Comparison of ENCODE assay signal across 8 cellular contexts in the genomic region with DNA sequence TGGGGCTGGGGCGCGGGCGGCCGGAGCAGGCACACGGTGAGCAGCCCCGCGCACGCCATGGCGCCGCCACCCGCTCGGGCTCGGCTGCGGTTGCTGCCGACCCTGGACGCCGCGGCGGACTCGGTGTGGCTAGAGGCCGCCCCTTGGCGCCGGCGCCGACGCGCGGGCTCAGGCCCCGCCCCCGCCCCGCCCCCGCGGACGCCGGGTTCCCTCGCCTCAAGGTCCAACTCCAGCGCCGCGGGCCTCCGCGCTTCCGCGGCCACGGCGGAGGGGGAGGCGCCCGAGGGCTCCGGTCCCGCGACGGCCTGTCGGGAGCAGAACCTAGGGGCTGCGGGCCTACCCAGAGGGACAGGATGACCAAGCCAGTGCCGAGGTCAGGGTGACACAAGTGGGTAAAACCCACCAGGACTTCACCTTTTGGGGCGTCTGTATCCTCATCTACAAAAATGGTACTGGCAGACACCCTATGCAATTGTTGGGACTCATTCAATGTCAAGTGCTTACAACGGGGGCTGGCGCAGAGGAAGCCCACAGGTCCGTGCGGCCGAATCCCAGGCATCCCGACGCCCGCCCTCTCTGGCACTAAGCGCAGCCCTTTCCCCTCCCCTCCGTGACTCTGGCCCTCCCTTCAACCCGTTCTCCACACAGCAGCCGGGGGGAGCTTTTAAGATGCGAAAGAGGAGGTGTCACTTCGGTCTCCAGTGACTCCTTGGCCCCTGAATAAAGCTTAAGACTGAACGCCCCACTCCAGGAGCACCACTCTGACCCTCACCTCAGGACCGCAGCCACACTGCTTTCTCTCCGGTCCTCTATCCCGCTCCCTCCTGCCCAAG. TPM values are rescaled to one million over a fixed set of nuclear protein-coding genes. Genes with fewer than 3 reads are reported as not detected.
DNase-seq lines count a peak whose midpoint lies in the region; ATAC-seq and TF ChIP-seq lines count a peak whose summit lies in the region.

A gene with protein sequence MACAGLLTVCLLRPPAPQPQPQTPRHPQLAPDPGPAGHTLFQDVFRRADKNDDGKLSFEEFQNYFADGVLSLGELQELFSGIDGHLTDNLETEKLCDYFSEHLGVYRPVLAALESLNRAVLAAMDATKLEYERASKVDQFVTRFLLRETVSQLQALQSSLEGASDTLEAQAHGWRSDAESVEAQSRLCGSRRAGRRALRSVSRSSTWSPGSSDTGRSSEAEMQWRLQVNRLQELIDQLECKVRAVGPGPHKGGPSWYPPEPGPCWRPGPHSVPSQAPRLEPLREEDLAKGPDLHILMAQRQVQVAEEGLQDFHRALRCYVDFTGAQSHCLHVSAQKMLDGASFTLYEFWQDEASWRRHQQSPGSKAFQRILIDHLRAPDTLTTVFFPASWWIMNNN (minus strand): TSS at position 135 of the 833 bp plus-strand sequence. CDS start 76 bp downstream, at position 59.

- H3K9me3 Mint-ChIP-seq in activated CD4-positive, alpha-beta T cell treated with anti-CD3 and anti-CD28 coated beads, Interleukin-2, amount 10 ng/mL, durations not matched to agents 24 days and 14 days, result no peaks in the 10 kb centered on the region

- TF ChIP-seq CTCF in right lobe of liver (IDR thresholded peaks at IDR 0.05), result peak in 1 of 4 donors; percentile 13

- H3K4me1 ChIP-seq in duodenal mucosa (ENCODE audit: control insufficient read depth in 1 of 2, insufficient read depth in 2 of 2, low read length in 2 of 2) (peaks cover 25 to 34% of the 10 kb centered on the region in 2 donors), right lobe of liver (peaks cover 0 to 11% (median 0%) of the 10 kb centered on the region in 4 donors)

- peak within 1 kb of the TSS; percentile 92 for H3K4me3 Mint-ChIP-seq in activated CD4-positive, alpha-beta T cell treated with anti-CD3 and anti-CD28 coated beads, Interleukin-2, amount 10 ng/mL, durations not matched to agents 24 days and 14 days

- peak within 1 kb of the TSS; percentile 80 to 96 for H3K9ac ChIP-seq in duodenal mucosa (ENCODE audit: low read depth in 1 of 2, low read length in 2 of 2)

- WGBS in right lobe of liver (ENCODE audit: insufficient coverage, low coverage, low lambda C conversion rate, missing lambda C conversion rate), result 36% methylated on average over 8 of the region's 73 CpGs

- H3K36me3 Mint-ChIP-seq in activated CD4-positive, alpha-beta T cell treated with anti-CD3 and anti-CD28 coated beads, Interleukin-2, amount 10 ng/mL, durations not matched to agents 24 days and 14 days (ENCODE audit: low read depth), result peaks cover 32% of the 10 kb centered on the region

- peak within 1 kb of the TSS; percentile 89 for H3K27ac Mint-ChIP-seq in activated CD4-positive, alpha-beta T cell treated with anti-CD3 and anti-CD28 coated beads, Interleukin-2, amount 10 ng/mL, durations not matched to agents 24 days and 14 days

- intact Hi-C loops in activated CD4-positive, alpha-beta T cell treated with anti-CD3 and anti-CD28 coated beads, Interleukin-2, amount 10 ng/mL, durations not matched to agents 24 days and 14 days (cut with micrococcal nuclease), result loop anchor here (1.0 kb wide), 1 partner anchor 12 kb away; a partner anchor contains a TSS
- intact Hi-C loops in right lobe of liver (cut with DNase I), result loop anchor here in 1 of 2 donors (10.0 kb wide), 1 partner anchor 50 kb away; a partner anchor contains a TSS

- H3K4me3 ChIP-seq in duodenal mucosa (ENCODE audit: low read depth in 1 of 2, low read length in 2 of 2), result peak within 1 kb of the TSS; percentile 87 to 90
- peak within 1 kb of the TSS; percentile 55 to 79 (median 70) for H3K4me3 ChIP-seq in right lobe of liver

- H3K27me3 Mint-ChIP-seq in activated CD4-positive, alpha-beta T cell treated with anti-CD3 and anti-CD28 coated beads, Interleukin-2, amount 10 ng/mL, durations not matched to agents 24 days and 14 days, result no peaks in the 10 kb centered on the region

- peaks cover 41% of the 10 kb centered on the region for H3K4me1 Mint-ChIP-seq in activated CD4-positive, alpha-beta T cell treated with anti-CD3 and anti-CD28 coated beads, Interleukin-2, amount 10 ng/mL, durations not matched to agents 24 days and 14 days

- peak; percentile 76 for TF ChIP-seq POLR2A in right lobe of liver (IDR thresholded peaks at IDR 0.05)

- H3K27ac ChIP-seq in duodenal mucosa (ENCODE audit: low read depth, low read length) (peak within 1 kb of the TSS; percentile 75), right lobe of liver (peak within 1 kb of the TSS; percentile 41 to 75 (median 51))

- ATAC-seq in HG03025 (IDR thresholded peaks at IDR 0.05; ENCODE audit: low FRiP score, unreplicated experiment) (peak; percentile 49), right lobe of liver (peak; percentile 88 to 96 (median 90))

- H3K27me3 ChIP-seq in duodenal mucosa (ENCODE audit: control insufficient read depth in 1 of 2, insufficient read depth in 2 of 2, low read length in 2 of 2), result no peaks in the 10 kb centered on the region
- H3K27me3 ChIP-seq in right lobe of liver, result no peaks in the 10 kb centered on the region

- H3K9me3 ChIP-seq in duodenal mucosa (ENCODE audit: control insufficient read depth in 1 of 2, low read length in 2 of 2) (no peaks in the 10 kb centered on the region), right lobe of liver (no peaks in the 10 kb centered on the region)

- DNase-seq in NCI-H2107 (lab: John Stamatoyannopoulos, UW) (peak; percentile 38), NCI-H2107 treated with DMSO at 0.1 percent for 48 hours (lab: John Stamatoyannopoulos, UW; ENCODE audit: unreplicated experiment) (no peak), NCI-H460 (ENCODE audit: extremely low read depth, low read depth) (peak; percentile 79), right lobe of liver (peak; percentile 87 to 90 (median 89))
- DNase-seq in activated CD4-positive, alpha-beta T cell treated with anti-CD3 and anti-CD28 coated beads, Interleukin-2, amount 10 ng/mL, durations not matched to agents 24 days and 14 days, result peak; percentile 94
- peak; percentile 55 to 62 for DNase-seq in stimulated activated CD4-positive, alpha-beta T cell treated with anti-CD3 and anti-CD28 coated beads, Interleukin-4, amount 100 ng/mL, for 48 hours (ENCODE audit: low read depth in 2 of 2)

- H3K36me3 ChIP-seq in duodenal mucosa (ENCODE audit: control insufficient read depth in 1 of 2, insufficient read depth in 2 of 2, low read length in 2 of 2) (peaks cover 0 to 29% of the 10 kb centered on the region in 2 donors), right lobe of liver (peaks cover 0 to 1% (median 0%) of the 10 kb centered on the region in 4 donors)

RNA-seq across cellular contexts. Expression of the gene that starts here (rescaled TPM):
- 35.2 and 40.2 TPM in 2 replicates for total RNA-seq in NCI-H460 (2014; rRNA removed; shearing (Covaris generic))
- polyA plus RNA-seq in NCI-H460 (2014; cell fraction: nucleus; rRNA removed), result 272 and 287 TPM in 2 replicates
- 29.0 and 30.0 TPM in 2 replicates for total RNA-seq in activated CD4-positive, alpha-beta T cell treated with anti-CD3 and anti-CD28 coated beads, Interleukin-2, amount 10 ng/mL, durations not matched to agents 24 days and 14 days
- total RNA-seq in right lobe of liver, result 10 to 100 TPM; 13.2 to 21.9 (median 19.2) TPM
